Comparison of ENCODE assay signal across 16 cellular contexts in genomic region chr18:50447952-50448351, GRCh38.
"Had no signal": no experiment of that assay in that cellular context is flagged by ENCODE, and none has a peak within 500 bp of the region (broad histone marks: within the 10 kb centered on the region; RNA-seq: fewer than 3 reads in every experiment).

No MANE protein-coding gene starts in this region.

- DNase-seq: cortex of kidney; effector memory CD8-positive, alpha-beta T cell; mesenchymal stem cell; naive thymus-derived CD4-positive, alpha-beta T cell; stimulated activated CD4-positive, alpha-beta T cell treated with anti-CD3 and anti-CD28 coated beads, Interleukin-12 subunit alpha, Interleukin-12 subunit beta, amount 100 ng/mL, for 4 hours; stimulated activated CD4-positive, alpha-beta T cell treated with anti-CD3 and anti-CD28 coated beads, Interleukin-1b, Interleukin-23, amount 100 ng/mL, for 48 hours; stimulated activated CD4-positive, alpha-beta T cell treated with anti-CD3 and anti-CD28 coated beads, Interleukin-4, amount 100 ng/mL, for 1 hour; stimulated activated CD8-positive, alpha-beta memory T cell treated with anti-CD3 and anti-CD28 coated beads, Interleukin-4, amount 100 ng/mL, for 48 hours; stimulated activated naive CD4-positive, alpha-beta T cell; stomach; thyroid gland had no signal

- ATAC-seq: effector memory CD8-positive, alpha-beta T cell; naive thymus-derived CD4-positive, alpha-beta T cell; sciatic nerve had no signal

- H3K9me3 ChIP-seq: thyroid gland, vagina had no signal

- H3K36me3 ChIP-seq: neural progenitor cell, stomach, thyroid gland, vagina had no signal

- H3K79me2 ChIP-seq: parathyroid adenoma had no signal

- H3K4me1 ChIP-seq: neural progenitor cell, parathyroid adenoma, stomach, thyroid gland, vagina had no signal

- H3K27me3 ChIP-seq: neural progenitor cell, stomach, thyroid gland, vagina had no signal

- H3K4me2 ChIP-seq: neural progenitor cell, smooth muscle cell had no signal

- H2AFZ ChIP-seq: neural progenitor cell, parathyroid adenoma had no signal

- H3K27ac ChIP-seq: neural progenitor cell, parathyroid adenoma, stomach, thyroid gland, vagina had no signal

- H3K4me3 ChIP-seq: neural progenitor cell, smooth muscle cell, stomach, thyroid gland, vagina had no signal
